8 cellular contexts compared by ENCODE assay signal in genomic region chr10:96832721-96833219, GRCh38. TPM values are rescaled to one million over a fixed set of nuclear protein-coding genes. Genes with fewer than 3 reads are reported as not detected.
DNase-seq lines count a peak whose midpoint lies in the region; ATAC-seq and TF ChIP-seq lines count a peak whose summit lies in the region.

No MANE protein-coding gene starts in this region.

- H3K4me1 ChIP-seq in HUES48 (ENCODE audit: control insufficient read depth, insufficient read depth, low read length) (peaks cover 31% of the 10 kb centered on the region), gastroesophageal sphincter (peaks cover 0 to 62% (median 9%) of the 10 kb centered on the region in 3 donors), neutrophil (ENCODE audit: control insufficient read depth in 1 of 2, insufficient read depth in 1 of 2, low read depth in 1 of 2, low read length in 1 of 2) (peaks cover 47 to 53% of the 10 kb centered on the region in 2 experiments), subcutaneous abdominal adipose tissue (ENCODE audit: control insufficient read depth in 5 of 5, insufficient read depth in 5 of 5, low read length in 5 of 5) (peaks cover 0 to 33% (median 29%) of the 10 kb centered on the region in 5 donors)

- no peak for TF ChIP-seq EP300 in gastroesophageal sphincter (IDR thresholded peaks at IDR 0.05)

- ATAC-seq in GM21390 (IDR thresholded peaks at IDR 0.05; ENCODE audit: unreplicated experiment) (peak; percentile 50), gastroesophageal sphincter (peak; percentile 70)

- no peaks in the 10 kb centered on the region for H3K36me3 ChIP-seq in HUES48 (ENCODE audit: control insufficient read depth, insufficient read depth, low read length)
- H3K36me3 ChIP-seq in gastroesophageal sphincter, result no peaks in the 10 kb centered on the region
- no peaks in the 10 kb centered on the region for H3K36me3 ChIP-seq in neutrophil
- no peaks in the 10 kb centered on the region for H3K36me3 ChIP-seq in subcutaneous abdominal adipose tissue (ENCODE audit: control insufficient read depth in 5 of 5, insufficient read depth in 5 of 5, low read length in 5 of 5)

- no peak for TF ChIP-seq CTCF in gastroesophageal sphincter (IDR thresholded peaks at IDR 0.05)
- TF ChIP-seq CTCF in neutrophil (IDR thresholded peaks at IDR 0.05), result no peak

- peak; percentile 37 for DNase-seq in DMS53 treated with DMSO at 0.1 percent for 48 hours (lab: John Stamatoyannopoulos, UW; ENCODE audit: unreplicated experiment)
- DNase-seq in SHP77 treated with DMSO at 0.1 percent for 48 hours (lab: John Stamatoyannopoulos, UW), result peak; percentile 30
- peak; percentile 62 to 84 (median 74) for DNase-seq in activated naive CD4-positive, alpha-beta T cell (lab: John Stamatoyannopoulos, UW)

- H3K9ac ChIP-seq in HUES48 (ENCODE audit: low read depth, low read length) (peak overlapping the region; percentile 59; the same call in 1 of the 2 replicates), subcutaneous abdominal adipose tissue (ENCODE audit: low read length in 5 of 5) (peak overlapping the region in 4 of 5 donors; percentile 73 to 82 (median 78))

- no peaks in the 10 kb centered on the region for H3K9me3 ChIP-seq in HUES48 (ENCODE audit: control insufficient read depth, insufficient read depth, low read length)
- no peaks in the 10 kb centered on the region for H3K9me3 ChIP-seq in gastroesophageal sphincter
- H3K9me3 ChIP-seq in neutrophil, result no peaks in the 10 kb centered on the region
- no peaks in the 10 kb centered on the region for H3K9me3 ChIP-seq in subcutaneous abdominal adipose tissue (ENCODE audit: control insufficient read depth in 5 of 5, low read length in 5 of 5)

- H3K27me3 ChIP-seq in HUES48 (ENCODE audit: control insufficient read depth, insufficient read depth, low read length), result peaks cover 8% of the 10 kb centered on the region
- H3K27me3 ChIP-seq in gastroesophageal sphincter, result no peaks in the 10 kb centered on the region
- H3K27me3 ChIP-seq in neutrophil, result no peaks in the 10 kb centered on the region
- no peaks in the 10 kb centered on the region for H3K27me3 ChIP-seq in subcutaneous abdominal adipose tissue (ENCODE audit: control insufficient read depth in 5 of 5, insufficient read depth in 4 of 5, low read length in 5 of 5)

- H3K4me3 ChIP-seq in HUES48 (ENCODE audit: low read depth, low read length) (peak overlapping the region; percentile 75), gastroesophageal sphincter (peak overlapping the region; percentile 89 to 97), neutrophil (ENCODE audit: low read depth in 1 of 2, low read length in 1 of 2) (peak overlapping the region; percentile 84 to 89), subcutaneous abdominal adipose tissue (ENCODE audit: low read depth in 1 of 5, low read length in 5 of 5) (peak overlapping the region in 4 of 5 donors; percentile 76 to 91 (median 89))

- whole genome bisulfite sequencing in gastroesophageal sphincter (ENCODE audit: low coverage in 1 of 2), 2 donors, result no CpG with 5 or more reads among the region's 72 CpGs

- peak overlapping the region; percentile 97 for H3K27ac ChIP-seq in HUES48 (ENCODE audit: low read depth, low read length)
- peak overlapping the region; percentile 90 to 99 (median 97) for H3K27ac ChIP-seq in gastroesophageal sphincter
- H3K27ac ChIP-seq in neutrophil, result peak overlapping the region; percentile 96
- peak overlapping the region; percentile 73 for H3K27ac ChIP-seq in subcutaneous abdominal adipose tissue (ENCODE audit: low read depth, low read length)

- TF ChIP-seq POLR2A in gastroesophageal sphincter (IDR thresholded peaks at IDR 0.05), result peak in 1 of 2 donors; percentile 49

RNA-seq across cellular contexts. Expression of gene LCOR, which starts 0.7 kb away (rescaled TPM):
- 100 to 1,000 TPM in 1 of 4 donors, 10 to 100 TPM in 3; 22.3 to 220 (median 38.5) TPM for total RNA-seq in gastroesophageal sphincter

Comparison
In these comparisons a context has a peak if more than half of its experiments do, and no peak if none do; other contexts are left out.
1. Peak in every context shown above with its lines: DNase-seq, ATAC-seq, H3K4me3 ChIP-seq and H3K27ac ChIP-seq.